Comparison of ENCODE assay signal across 25 cellular contexts in genomic region chr7:4085937-4086691, GRCh38.
DNase-seq lines count a peak whose midpoint lies in the region; ATAC-seq lines count a peak whose summit lies in the region.
"Had no signal": no experiment of that assay in that cellular context is flagged by ENCODE, and none has a peak within 500 bp of the region (broad histone marks: within the 10 kb centered on the region; RNA-seq: fewer than 3 reads in every experiment).

No MANE protein-coding gene starts in this region.

- H3K4me1 Mint-ChIP-seq in activated naive CD8-positive, alpha-beta T cell (ENCODE audit: low read depth), result peaks cover 5% of the 10 kb centered on the region
- H3K4me1 Mint-ChIP-seq in activated naive CD8-positive, alpha-beta T cell treated with anti-CD3 and anti-CD28 coated beads, Interleukin-2, amount 50 U/mL, for 24 hours, result peaks cover 6% of the 10 kb centered on the region
- peaks cover 12% of the 10 kb centered on the region for H3K4me1 Mint-ChIP-seq in stimulated activated memory B cell treated with anti-CD40 and anti-IgM and Interleukin-4, amounts not matched to agents 10 μg/mL and 1 μg/mL and 100 μg/mL, for 72 hours
- no peaks in the 10 kb centered on the region for H3K4me1 Mint-ChIP-seq in CD4-positive, alpha-beta memory T cell

- H3K27ac ChIP-seq in CD4-positive, alpha-beta memory T cell (ENCODE audit: low read depth, low read length), result no peak overlapping the region
- H3K27ac ChIP-seq: esophagus squamous epithelium, gastrocnemius medialis, left lung, tibial artery, WERI-Rb-1 had no signal

- no peak for DNase-seq in activated naive CD8-positive, alpha-beta T cell treated with anti-CD3 and anti-CD28 coated beads, Interleukin-2, amount 50 U/mL, for 24 hours
- peak; percentile 32 to 52 for DNase-seq in NOMO-1 (lab: John Stamatoyannopoulos, UW; ENCODE audit: unreplicated experiment in 2 of 2)
- DNase-seq in activated effector memory CD4-positive, alpha-beta T cell treated with Interleukin-2 at 50 U/mL for 16 hours, result no peak
- DNase-seq in CD4-positive, alpha-beta memory T cell, result no peak
- DNase-seq in NCI-H2227 treated with DMSO at 0.1 percent for 48 hours (lab: John Stamatoyannopoulos, UW), result no peak
- DNase-seq: activated CD4-positive, alpha-beta T cell treated with anti-CD3 and anti-CD28 coated beads, Interleukin-2, amount 10 ng/mL, durations not matched to agents 24 days and 14 days; central memory CD4-positive, alpha-beta T cell; esophagus squamous epithelium; gastrocnemius medialis; H7; IMR-90; left lung; NCI-H1105 treated with DMSO at 0.1 percent for 48 hours; NCI-H1930; NCI-H446 treated with DMSO at 0.1 percent for 48 hours; NCI-H82; WERI-Rb-1 had no signal

- H3K4me1 ChIP-seq in CD4-positive, alpha-beta memory T cell (ENCODE audit: insufficient read depth, low read length), result no peaks in the 10 kb centered on the region
- H3K4me1 ChIP-seq: esophagus squamous epithelium, gastrocnemius medialis, left lung, tibial artery had no signal

- H3K36me3 Mint-ChIP-seq in activated naive CD8-positive, alpha-beta T cell, result no peaks in the 10 kb centered on the region
- H3K36me3 Mint-ChIP-seq in activated naive CD8-positive, alpha-beta T cell treated with anti-CD3 and anti-CD28 coated beads, Interleukin-2, amount 50 U/mL, for 24 hours (ENCODE audit: low read depth), result no peaks in the 10 kb centered on the region
- peaks cover 4% of the 10 kb centered on the region for H3K36me3 Mint-ChIP-seq in stimulated activated memory B cell treated with anti-CD40 and anti-IgM and Interleukin-4, amounts not matched to agents 10 μg/mL and 1 μg/mL and 100 μg/mL, for 72 hours
- no peaks in the 10 kb centered on the region for H3K36me3 Mint-ChIP-seq in CD4-positive, alpha-beta memory T cell

- no peaks in the 10 kb centered on the region for H3K27me3 ChIP-seq in CD4-positive, alpha-beta memory T cell (ENCODE audit: insufficient read depth, low read length)
- H3K27me3 ChIP-seq: esophagus squamous epithelium, gastrocnemius medialis, left lung, tibial artery had no signal

- CTCF ChIA-PET in CD4-positive, alpha-beta memory T cell (lab: Charles Lee; ENCODE audit: partially characterized antibody), result no interaction called here

- H3K9me3 Mint-ChIP-seq in activated naive CD8-positive, alpha-beta T cell (ENCODE audit: low read depth), result peaks cover 7% of the 10 kb centered on the region
- H3K9me3 Mint-ChIP-seq in activated naive CD8-positive, alpha-beta T cell treated with anti-CD3 and anti-CD28 coated beads, Interleukin-2, amount 50 U/mL, for 24 hours, result peaks cover 6% of the 10 kb centered on the region
- H3K9me3 Mint-ChIP-seq in stimulated activated memory B cell treated with anti-CD40 and anti-IgM and Interleukin-4, amounts not matched to agents 10 μg/mL and 1 μg/mL and 100 μg/mL, for 72 hours, result peaks cover 21% of the 10 kb centered on the region
- peaks cover 0 to 12% (median 3%) of the 10 kb centered on the region in 8 donors for H3K9me3 Mint-ChIP-seq in CD4-positive, alpha-beta memory T cell
- H3K9me3 Mint-ChIP-seq: stimulated activated naive CD8-positive, alpha-beta T cell treated with anti-CD3 and anti-CD28 coated beads, Interleukin-15, Interleukin-2, amounts not matched to agents 100 ng/mL and 50 ng/mL, for 24 hours had no signal

- H3K27ac Mint-ChIP-seq in activated naive CD8-positive, alpha-beta T cell, result peak overlapping the region; percentile 17
- H3K27ac Mint-ChIP-seq in activated naive CD8-positive, alpha-beta T cell treated with anti-CD3 and anti-CD28 coated beads, Interleukin-2, amount 50 U/mL, for 24 hours, result no peak overlapping the region
- H3K27ac Mint-ChIP-seq in stimulated activated memory B cell treated with anti-CD40 and anti-IgM and Interleukin-4, amounts not matched to agents 10 μg/mL and 1 μg/mL and 100 μg/mL, for 72 hours, result peak overlapping the region; percentile 33
- H3K27ac Mint-ChIP-seq in CD4-positive, alpha-beta memory T cell, result no peak overlapping the region
- H3K27ac Mint-ChIP-seq: activated CD4-positive, alpha-beta T cell treated with anti-CD3 and anti-CD28 coated beads, Interleukin-2, amount 10 ng/mL, durations not matched to agents 24 days and 14 days; activated T-helper 1 cell treated with anti-CD3 and anti-CD28 coated beads, Interleukin-12 subunit alpha, Interleukin-12 subunit beta, Interleukin-2, Interleukin-4 antibody, amounts not matched to agents 30 ng/mL and 10 ng/mL and 1 ng/mL, durations not matched to agents 14 hours and 24 hours and 36 hours; stimulated activated naive CD8-positive, alpha-beta T cell treated with anti-CD3 and anti-CD28 coated beads, Interleukin-15, Interleukin-2, amounts not matched to agents 100 ng/mL and 50 ng/mL, for 24 hours had no signal

- ATAC-seq in activated naive CD8-positive, alpha-beta T cell treated with anti-CD3 and anti-CD28 coated beads, Interleukin-2, amount 50 U/mL, for 24 hours, result no peak
- ATAC-seq in esophagus mucosa, result peak; percentile 49
- no peak for ATAC-seq in stimulated activated memory B cell treated with anti-CD40 and anti-IgM and Interleukin-4, amounts not matched to agents 10 μg/mL and 1 μg/mL and 100 μg/mL, for 72 hours
- ATAC-seq: activated naive CD4-positive, alpha-beta T cell treated with anti-CD3 and anti-CD28 coated beads, Interleukin-2, amount 50 U/mL, for 72 hours; gastrocnemius medialis; left lung; Right ventricle myocardium inferior had no signal

- intact Hi-C loops in CD4-positive, alpha-beta memory T cell (cut with micrococcal nuclease), result no loop called here

- H3K36me3 ChIP-seq in CD4-positive, alpha-beta memory T cell (ENCODE audit: insufficient read depth, low read length), result no peaks in the 10 kb centered on the region
- H3K36me3 ChIP-seq: esophagus squamous epithelium, gastrocnemius medialis, left lung, WERI-Rb-1 had no signal

- no peak overlapping the region for H3K4me3 ChIP-seq in CD4-positive, alpha-beta memory T cell (ENCODE audit: low read length in 2 of 2)
- H3K4me3 ChIP-seq: esophagus squamous epithelium, gastrocnemius medialis, left lung, tibial artery had no signal

- H3K27me3 Mint-ChIP-seq in activated naive CD8-positive, alpha-beta T cell, result no peaks in the 10 kb centered on the region
- H3K27me3 Mint-ChIP-seq in activated naive CD8-positive, alpha-beta T cell treated with anti-CD3 and anti-CD28 coated beads, Interleukin-2, amount 50 U/mL, for 24 hours, result no peaks in the 10 kb centered on the region
- H3K27me3 Mint-ChIP-seq in stimulated activated memory B cell treated with anti-CD40 and anti-IgM and Interleukin-4, amounts not matched to agents 10 μg/mL and 1 μg/mL and 100 μg/mL, for 72 hours, result no peaks in the 10 kb centered on the region
- H3K27me3 Mint-ChIP-seq in CD4-positive, alpha-beta memory T cell, result peaks cover 2 to 3% of the 10 kb centered on the region in 2 donors
- H3K27me3 Mint-ChIP-seq: activated CD4-positive, alpha-beta T cell treated with anti-CD3 and anti-CD28 coated beads, Interleukin-2, amount 10 ng/mL, durations not matched to agents 24 days and 14 days; stimulated activated naive CD8-positive, alpha-beta T cell treated with anti-CD3 and anti-CD28 coated beads, Interleukin-15, Interleukin-2, amounts not matched to agents 100 ng/mL and 50 ng/mL, for 24 hours had no signal

- H3K9me3 ChIP-seq in CD4-positive, alpha-beta memory T cell (ENCODE audit: control insufficient read depth in 1 of 2, low read length in 2 of 2), result no peaks in the 10 kb centered on the region
- H3K9me3 ChIP-seq: gastrocnemius medialis had no signal

- H3K4me3 Mint-ChIP-seq in activated naive CD8-positive, alpha-beta T cell, result peak overlapping the region; percentile 30
- no peak overlapping the region for H3K4me3 Mint-ChIP-seq in activated naive CD8-positive, alpha-beta T cell treated with anti-CD3 and anti-CD28 coated beads, Interleukin-2, amount 50 U/mL, for 24 hours
- H3K4me3 Mint-ChIP-seq in stimulated activated memory B cell treated with anti-CD40 and anti-IgM and Interleukin-4, amounts not matched to agents 10 μg/mL and 1 μg/mL and 100 μg/mL, for 72 hours, result no peak overlapping the region
- no peak overlapping the region for H3K4me3 Mint-ChIP-seq in CD4-positive, alpha-beta memory T cell
- H3K4me3 Mint-ChIP-seq: activated CD4-positive, alpha-beta T cell treated with anti-CD3 and anti-CD28 coated beads, Interleukin-2, amount 10 ng/mL, durations not matched to agents 24 days and 14 days; activated T-helper 1 cell treated with anti-CD3 and anti-CD28 coated beads, Interleukin-12 subunit alpha, Interleukin-12 subunit beta, Interleukin-2, Interleukin-4 antibody, amounts not matched to agents 30 ng/mL and 10 ng/mL and 1 ng/mL, durations not matched to agents 14 hours and 24 hours and 36 hours; stimulated activated naive CD8-positive, alpha-beta T cell treated with anti-CD3 and anti-CD28 coated beads, Interleukin-15, Interleukin-2, amounts not matched to agents 100 ng/mL and 50 ng/mL, for 24 hours had no signal

- POLR2A ChIA-PET in CD4-positive, alpha-beta memory T cell (lab: Charles Lee; ENCODE audit: partially characterized antibody), result no interaction called here

Comparison
In these comparisons a context has a peak if more than half of its experiments do, and no peak if none do; other contexts are left out.
1. H3K27ac Mint-ChIP-seq: peak in activated naive CD8-positive, alpha-beta T cell (single experiment) and stimulated activated memory B cell treated with anti-CD40 and anti-IgM and Interleukin-4, amounts not matched to agents 10 μg/mL and 1 μg/mL and 100 μg/mL, for 72 hours (single experiment); none in activated naive CD8-positive, alpha-beta T cell treated with anti-CD3 and anti-CD28 coated beads, Interleukin-2, amount 50 U/mL, for 24 hours (single experiment) and CD4-positive, alpha-beta memory T cell (0 of 7).
2. DNase-seq: peak in NOMO-1 (2 of 2); none in activated naive CD8-positive, alpha-beta T cell treated with anti-CD3 and anti-CD28 coated beads, Interleukin-2, amount 50 U/mL, for 24 hours (single experiment), activated effector memory CD4-positive, alpha-beta T cell treated with Interleukin-2 at 50 U/mL for 16 hours (single experiment), CD4-positive, alpha-beta memory T cell (0 of 5) and NCI-H2227 treated with DMSO at 0.1 percent for 48 hours (single experiment).